ENCODE assay signal across 28 cellular contexts in the genomic region with DNA sequence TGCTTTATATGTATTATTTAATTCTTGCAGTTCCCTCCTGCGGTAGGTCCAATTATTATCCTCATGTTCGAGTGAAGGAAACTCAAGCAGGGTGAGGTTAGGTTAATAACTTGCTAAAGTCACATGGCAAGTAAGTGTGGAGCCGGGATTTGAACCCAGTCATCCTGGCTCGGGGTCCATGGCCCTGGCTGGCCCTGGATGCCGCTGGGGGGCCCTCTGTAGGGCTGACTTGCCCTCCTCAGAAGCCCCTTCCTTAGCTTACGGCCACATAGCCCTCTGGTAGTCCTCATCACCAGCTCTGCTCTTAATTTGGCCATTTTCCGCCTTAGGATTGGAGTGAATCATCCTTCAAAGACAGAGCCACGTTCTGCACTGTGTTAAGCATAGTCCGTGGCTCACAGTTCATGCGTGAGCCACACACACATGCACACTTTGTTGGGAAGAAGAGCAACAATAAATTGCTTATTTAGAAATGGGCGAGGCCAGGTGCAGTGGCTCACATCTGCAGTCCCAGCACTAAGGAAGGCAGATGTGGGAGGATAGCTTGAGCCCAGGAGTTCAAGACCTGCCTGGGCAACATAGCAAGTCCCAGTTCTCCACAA.
"Had no signal": no experiment of that assay in that cellular context is flagged by ENCODE, and none has a peak within 500 bp of the region (broad histone marks: within the 10 kb centered on the region; RNA-seq: fewer than 3 reads in every experiment).

No MANE protein-coding gene starts in this region.

- DNase-seq: activated CD4-positive, alpha-beta T cell treated with anti-CD3 and anti-CD28 coated beads for 4 hours; activated CD4-positive, alpha-beta T cell treated with anti-CD3 and anti-CD28 coated beads, Interleukin-2, amount 50 U/mL, for 4 hours; activated effector memory CD4-positive, alpha-beta T cell treated with Interleukin-2 at 50 U/mL for 16 hours; activated naive CD4-positive, alpha-beta T cell treated with anti-CD3 and anti-CD28 coated beads for 36 hours; activated T-cell treated with anti-CD3 and anti-CD28 coated beads for 4 hours; activated T-cell treated with anti-CD3 and anti-CD28 coated beads, Interleukin-2, amount 50 U/mL, for 72 hours; amniotic stem cell; central memory CD4-positive, alpha-beta T cell; effector CD4-positive, alpha-beta T cell; esophagus squamous epithelium; islet precursor cell; left ventricle myocardium inferior; mesendoderm; mucosa of descending colon; ovary; sigmoid colon; small intestine; stimulated activated CD4-positive, alpha-beta T cell treated with anti-CD3 and anti-CD28 coated beads, Interleukin-4, amount 100 ng/mL, for 24 hours; stimulated activated naive CD8-positive, alpha-beta T cell treated with anti-CD3 and anti-CD28 coated beads, Interleukin-15, amount 100 ng/mL, for 72 hours; T-cell; thyroid gland; upper lobe of right lung had no signal

- H3K27ac Mint-ChIP-seq: activated naive CD4-positive, alpha-beta T cell treated with anti-CD3 and anti-CD28 coated beads for 36 hours; activated T-cell treated with anti-CD3 and anti-CD28 coated beads, Interleukin-2, amount 50 U/mL, for 72 hours; stimulated activated effector memory CD8-positive, alpha-beta T cell treated with anti-CD3 and anti-CD28 coated beads, Interleukin-12 subunit alpha, Interleukin-12 subunit beta, amount 100 ng/mL, for 72 hours; stimulated activated naive CD8-positive, alpha-beta T cell treated with anti-CD3 and anti-CD28 coated beads, Interleukin-15, amount 100 ng/mL, for 72 hours; T-cell; T-helper 2 cell treated with Interferon-gamma antibody and Interleukin-4, amounts not matched to agents 5 μg/mL and 100 μg/mL, for 36 hours had no signal

- H3K4me1 ChIP-seq: left ventricle myocardium inferior, sigmoid colon, thyroid gland, upper lobe of right lung had no signal

- H3K9me3 ChIP-seq: esophagus squamous epithelium, left ventricle myocardium inferior, mucosa of descending colon, neutrophil, ovary, sigmoid colon, thyroid gland, upper lobe of right lung had no signal

- H3K9me3 Mint-ChIP-seq: activated naive CD4-positive, alpha-beta T cell treated with anti-CD3 and anti-CD28 coated beads for 36 hours; T-cell had no signal

- ATAC-seq: activated T-cell treated with anti-CD3 and anti-CD28 coated beads, Interleukin-2, amount 50 U/mL, for 72 hours; stimulated activated effector memory CD8-positive, alpha-beta T cell treated with anti-CD3 and anti-CD28 coated beads, Interleukin-12 subunit alpha, Interleukin-12 subunit beta, amount 100 ng/mL, for 72 hours; stimulated activated naive CD8-positive, alpha-beta T cell treated with anti-CD3 and anti-CD28 coated beads, Interleukin-15, amount 100 ng/mL, for 72 hours; T-cell; upper lobe of right lung had no signal

- H3K27me3 ChIP-seq: esophagus squamous epithelium, ovary, sigmoid colon, thyroid gland, upper lobe of right lung had no signal

- H3K27me3 Mint-ChIP-seq: stimulated activated naive CD8-positive, alpha-beta T cell treated with anti-CD3 and anti-CD28 coated beads, Interleukin-15, amount 100 ng/mL, for 72 hours; T-cell had no signal

- H3K4me3 Mint-ChIP-seq: activated naive CD4-positive, alpha-beta T cell treated with anti-CD3 and anti-CD28 coated beads for 36 hours; activated T-cell treated with anti-CD3 and anti-CD28 coated beads, Interleukin-2, amount 50 U/mL, for 72 hours; nephron; stimulated activated effector memory CD8-positive, alpha-beta T cell treated with anti-CD3 and anti-CD28 coated beads, Interleukin-12 subunit alpha, Interleukin-12 subunit beta, amount 100 ng/mL, for 72 hours; stimulated activated naive CD8-positive, alpha-beta T cell treated with anti-CD3 and anti-CD28 coated beads, Interleukin-15, amount 100 ng/mL, for 72 hours; T-cell; T-helper 2 cell treated with Interferon-gamma antibody and Interleukin-4, amounts not matched to agents 5 μg/mL and 100 μg/mL, for 36 hours had no signal

- H3K36me3 ChIP-seq: esophagus squamous epithelium, left ventricle myocardium inferior, neutrophil, ovary, sigmoid colon, thyroid gland, upper lobe of right lung had no signal

- H3K27ac ChIP-seq: epithelial cell of prostate, esophagus squamous epithelium, left ventricle myocardium inferior, neutrophil, ovary, sigmoid colon, thyroid gland, upper lobe of right lung had no signal

- H3K4me1 Mint-ChIP-seq: nephron had no signal

- H3K4me3 ChIP-seq: esophagus squamous epithelium, left ventricle myocardium inferior, lung, mucosa of descending colon, ovary, sigmoid colon, thyroid gland, upper lobe of right lung had no signal
